Comparison of ENCODE assay signal across 9 cellular contexts in genomic region chr17:39700148-39700987, GRCh38. TPM values are rescaled to one million over a fixed set of nuclear protein-coding genes. Genes with fewer than 3 reads are reported as not detected.
DNase-seq lines count a peak whose midpoint lies in the region; ATAC-seq and TF ChIP-seq lines count a peak whose summit lies in the region.
"Had no signal": no experiment of that assay in that cellular context is flagged by ENCODE, and none has a peak within 500 bp of the region (broad histone marks: within the 10 kb centered on the region; RNA-seq: fewer than 3 reads in every experiment).

No MANE protein-coding gene starts in this region.

- peak overlapping the region; percentile 54; the same call in 1 of the 2 replicates for H3K27ac Mint-ChIP-seq in HFFc6

- H3K9me3 ChIP-seq in duodenal mucosa (ENCODE audit: control insufficient read depth in 1 of 2, low read length in 2 of 2) = no peaks in the 10 kb centered on the region
- H3K9me3 ChIP-seq in left lung = no peaks in the 10 kb centered on the region
- no peaks in the 10 kb centered on the region for H3K9me3 ChIP-seq in subcutaneous abdominal adipose tissue (ENCODE audit: control insufficient read depth in 5 of 5, low read length in 5 of 5)

- H3K4me1 ChIP-seq in duodenal mucosa (ENCODE audit: control insufficient read depth in 1 of 2, insufficient read depth in 2 of 2, low read length in 2 of 2) (peaks cover 42 to 46% of the 10 kb centered on the region in 2 donors), left lung (peaks cover 17 to 41% of the 10 kb centered on the region in 2 donors), subcutaneous abdominal adipose tissue (ENCODE audit: control insufficient read depth in 5 of 5, insufficient read depth in 5 of 5, low read length in 5 of 5) (peaks cover 0 to 15% (median 13%) of the 10 kb centered on the region in 5 donors)

- H3K27me3 Mint-ChIP-seq in HFFc6 (ENCODE audit: insufficient read depth) = peaks cover 3% of the 10 kb centered on the region

- no peaks in the 10 kb centered on the region for H3K9me3 Mint-ChIP-seq in HFFc6

- H3K4me1 Mint-ChIP-seq in HFFc6 (ENCODE audit: low read depth) = peaks cover 43% of the 10 kb centered on the region

- H3K36me3 ChIP-seq in duodenal mucosa (ENCODE audit: control insufficient read depth in 1 of 2, insufficient read depth in 2 of 2, low read length in 2 of 2) (no peaks in the 10 kb centered on the region), left lung (no peaks in the 10 kb centered on the region), subcutaneous abdominal adipose tissue (ENCODE audit: control insufficient read depth in 5 of 5, insufficient read depth in 5 of 5, low read length in 5 of 5) (peaks cover 0 to under 1% (median 0%) of the 10 kb centered on the region in 5 donors)

- H3K9ac ChIP-seq in duodenal mucosa (ENCODE audit: low read depth in 1 of 2, low read length in 2 of 2) (peak overlapping the region; percentile 73 to 93), subcutaneous abdominal adipose tissue (ENCODE audit: low read length in 5 of 5) (peak overlapping the region in 4 of 5 donors; percentile 2 to 64 (median 58))

- no peaks in the 10 kb centered on the region for H3K27me3 ChIP-seq in duodenal mucosa (ENCODE audit: control insufficient read depth in 1 of 2, insufficient read depth in 2 of 2, low read length in 2 of 2)
- H3K27me3 ChIP-seq in left lung = peaks cover 0 to 39% of the 10 kb centered on the region in 2 donors
- peaks cover 0 to 16% (median 8%) of the 10 kb centered on the region in 5 donors for H3K27me3 ChIP-seq in subcutaneous abdominal adipose tissue (ENCODE audit: control insufficient read depth in 5 of 5, insufficient read depth in 4 of 5, low read length in 5 of 5)

- ATAC-seq in left lung (peak; percentile 28), GM18502 (IDR thresholded peaks at IDR 0.05; ENCODE audit: poor library complexity, unreplicated experiment) (no peak), GM21447 (IDR thresholded peaks at IDR 0.05; ENCODE audit: unreplicated experiment) (no peak), GM18868 (IDR thresholded peaks at IDR 0.05; ENCODE audit: unreplicated experiment) (no peak)

- TF ChIP-seq CTCF in HFFc6 (IDR thresholded peaks at IDR 0.05) = no peak; the same call in 1 of the 2 replicates
- TF ChIP-seq CTCF in left lung (IDR thresholded peaks at IDR 0.05) = no peak

- H3K36me3 Mint-ChIP-seq in HFFc6 (ENCODE audit: low read depth) = no peaks in the 10 kb centered on the region

- H3K27ac ChIP-seq in duodenal mucosa (ENCODE audit: low read depth, low read length) = peak overlapping the region; percentile 80
- peak overlapping the region; percentile 47 to 76 for H3K27ac ChIP-seq in left lung
- H3K27ac ChIP-seq in subcutaneous abdominal adipose tissue (ENCODE audit: low read depth, low read length) = no peak overlapping the region

- peak overlapping the region; percentile 94 for H3K4me3 Mint-ChIP-seq in HFFc6

- H3K4me3 ChIP-seq in duodenal mucosa (ENCODE audit: low read depth in 1 of 2, low read length in 2 of 2) = peak overlapping the region; percentile 73 to 82
- H3K4me3 ChIP-seq in left lung = peak overlapping the region; percentile 54 to 67
- H3K4me3 ChIP-seq in subcutaneous abdominal adipose tissue (ENCODE audit: low read depth in 1 of 5, low read length in 5 of 5) = peak overlapping the region in 4 of 5 donors; percentile 62 to 66 (median 64)

- intact Hi-C loops in left lung (cut with DNase I) = no loop called here

- no peak for DNase-seq in HFFc6
- peak in 1 of 2 donors; percentile 84 for DNase-seq in left lung
- DNase-seq in activated CD4-positive, alpha-beta T cell treated with anti-CD3 and anti-CD28 coated beads, Interleukin-2, amount 50 U/mL, for 1 hour = no peak

RNA-seq across cellular contexts. Expression of gene ERBB2, which starts 0.5 kb away (rescaled TPM):
- 10 to 100 TPM; 51.9 to 67.2 (median 61.0) TPM for total RNA-seq in HFFc6 (2021; fragmentation: NEBNext Ultra II Directional; extraction: Animal tissue kit (Norgen Biotek cat#: 25700))
- total RNA-seq in left lung = 100 to 1,000 TPM in 1 of 2 donors, 10 to 100 TPM in 1; 65.1 to 137 TPM

RNA-seq across cellular contexts. Expression of gene PGAP3, which starts 12.5 kb away (rescaled TPM):
- total RNA-seq in HFFc6 (2021; fragmentation: NEBNext Ultra II Directional; extraction: Animal tissue kit (Norgen Biotek cat#: 25700)) = 10 to 100 TPM in 5 of 6 experiments, 1 to 10 TPM in 1; 9.9 to 15.5 (median 12.7) TPM
- total RNA-seq in left lung = 10 to 100 TPM; 17.2 to 32.9 TPM

RNA-seq across cellular contexts. Expression of gene MIEN1, which starts 30.0 kb away (rescaled TPM):
- total RNA-seq in HFFc6 (2021; fragmentation: NEBNext Ultra II Directional; extraction: Animal tissue kit (Norgen Biotek cat#: 25700)) = 10 to 100 TPM; 56.9 to 70.3 (median 66.0) TPM
- total RNA-seq in left lung = 10 to 100 TPM; 45.6 to 57.9 TPM

RNA-seq across cellular contexts. Expression of gene PNMT, which starts 32.1 kb away (rescaled TPM):
- total RNA-seq in HFFc6 (2021; fragmentation: NEBNext Ultra II Directional; extraction: Animal tissue kit (Norgen Biotek cat#: 25700)) = under 1 TPM in 1 of 6 experiments, not detected in 5; 0.26 TPM
- total RNA-seq in left lung = under 1 TPM; 0.38 to 0.58 TPM
- total RNA-seq: RPMI7951 had no signal

RNA-seq across cellular contexts. Expression of gene TCAP, which starts 35.2 kb away (rescaled TPM):
- total RNA-seq in HFFc6 (2021; fragmentation: NEBNext Ultra II Directional; extraction: Animal tissue kit (Norgen Biotek cat#: 25700)) = under 1 TPM; 0.09 to 0.51 (median 0.14) TPM
- total RNA-seq in left lung = 1 to 10 TPM; 2.0 to 2.6 TPM
